Comparison of ENCODE assay signal across 9 cellular contexts in genomic region chr14:58297412-58297761, GRCh38. TPM values are rescaled to one million over a fixed set of nuclear protein-coding genes. Genes with fewer than 3 reads are reported as not detected.
A peak's percentile ranks its signal among the peaks of the same experiment; 100 is the strongest.
DNase-seq lines count a peak whose midpoint lies in the region; ATAC-seq and TF ChIP-seq lines count a peak whose summit lies in the region.
"Had no signal": no experiment of that assay in that cellular context is flagged by ENCODE, and none has a peak within 500 bp of the region (broad histone marks: within the 10 kb centered on the region; RNA-seq: fewer than 3 reads in every experiment).

No MANE protein-coding gene starts in this region.

- intact Hi-C loops in MCF 10A (cut with micrococcal nuclease), result loop anchor here (5.0 kb wide), 1 partner anchor 65 kb away; no protein-coding TSS in a partner anchor

- BruUV-seq in MCF 10A (replicated peaks; lab: Mats Ljungman, UMichigan), result TSS peak; percentile 61

- H3K27ac Mint-ChIP-seq in MCF 10A (ENCODE audit: low read depth, unreplicated experiment), result no peak overlapping the region
- H3K27ac Mint-ChIP-seq: T-cell had no signal

- ATAC-seq in HG02943 (IDR thresholded peaks at IDR 0.05; ENCODE audit: low read depth, unreplicated experiment), result peak; percentile 1

- H3K36me3 Mint-ChIP-seq in MCF 10A (ENCODE audit: insufficient read depth, unreplicated experiment), result peaks cover 42% of the 10 kb centered on the region

- peak overlapping the region; percentile 87 for H3K9ac ChIP-seq in ES-I3 (ENCODE audit: low read depth, low read length)
- H3K9ac ChIP-seq in mucosa of rectum (ENCODE audit: low read depth in 1 of 2, low read length in 2 of 2), result peak overlapping the region; percentile 91 to 98

- H3K27me3 ChIP-seq in mucosa of rectum (ENCODE audit: control insufficient read depth in 2 of 2, insufficient read depth in 2 of 2, low read length in 2 of 2), result no peaks in the 10 kb centered on the region

- TF ChIP-seq CTCF in MCF 10A (IDR thresholded peaks at IDR 0.05; ENCODE audit: unreplicated experiment), result no peak

- no peaks in the 10 kb centered on the region; the same call in 1 of the 2 replicates for H3K4me1 ChIP-seq in ES-I3 (ENCODE audit: insufficient read depth, low read length)
- H3K4me1 ChIP-seq in mucosa of rectum (ENCODE audit: control insufficient read depth in 2 of 2, insufficient read depth in 2 of 2, low read length in 2 of 2), result peaks cover 6 to 10% of the 10 kb centered on the region in 2 donors

- H3K4me3 ChIP-seq in mucosa of rectum (ENCODE audit: low read length in 2 of 2), result peak overlapping the region; percentile 99

- POLR2A ChIA-PET in MCF 10A (lab: Yijun Ruan, JAX), result interaction anchor here (0.9 to 5.5 kb wide), 28 partner anchors 10 to 1796 kb away, joined by 3 to 134 read pairs (median 9); partner anchors contain the start of genes ACTR10, AP5M1, EXOC5 and JKAMP

- H3K4me1 Mint-ChIP-seq in MCF 10A (ENCODE audit: insufficient read depth, unreplicated experiment), result peaks cover 3% of the 10 kb centered on the region

- no peak for DNase-seq in MCF 10A (ENCODE audit: unreplicated experiment)
- DNase-seq in NCI-H1092 (lab: John Stamatoyannopoulos, UW), result no peak
- DNase-seq in LoVo (ENCODE audit: low spot score), result no peak
- no peak for DNase-seq in SHP77 treated with DMSO at 0.1 percent for 48 hours (lab: John Stamatoyannopoulos, UW)
- no peak for DNase-seq in inferior parietal cortex (ENCODE audit: extremely low spot score)

- CTCF ChIA-PET in MCF 10A (lab: Yijun Ruan, JAX), result no interaction called here

- peaks cover 12% of the 10 kb centered on the region for H3K36me3 ChIP-seq in ES-I3 (ENCODE audit: insufficient read depth, low read length)
- H3K36me3 ChIP-seq in mucosa of rectum (ENCODE audit: control insufficient read depth in 2 of 2, insufficient read depth in 2 of 2, low read length in 2 of 2), result peaks cover 19 to 34% of the 10 kb centered on the region in 2 donors

- H3K4me3 Mint-ChIP-seq in MCF 10A (ENCODE audit: unreplicated experiment), result no peak overlapping the region
- H3K4me3 Mint-ChIP-seq: T-cell had no signal

- peak overlapping the region; percentile 97 to 100 for H3K27ac ChIP-seq in mucosa of rectum (ENCODE audit: low read depth in 2 of 2, low read length in 2 of 2)

- H3K9me3 ChIP-seq in ES-I3 (ENCODE audit: control insufficient read depth, insufficient read depth, low read length) (no peaks in the 10 kb centered on the region), mucosa of rectum (ENCODE audit: control insufficient read depth in 2 of 2, low read length in 2 of 2) (no peaks in the 10 kb centered on the region)

- H3K9me3 Mint-ChIP-seq in MCF 10A (ENCODE audit: unreplicated experiment), result no peaks in the 10 kb centered on the region
- H3K9me3 Mint-ChIP-seq: T-cell had no signal

- no peaks in the 10 kb centered on the region for H3K27me3 Mint-ChIP-seq in MCF 10A (ENCODE audit: insufficient read depth, unreplicated experiment)
- H3K27me3 Mint-ChIP-seq: T-cell had no signal

RNA-seq across cellular contexts. Expression of gene ARID4A, which starts 1.0 kb away (rescaled TPM):
- 18.2 and 19.0 TPM in 2 replicates for total RNA-seq in MCF 10A (2022)

RNA-seq across cellular contexts. Expression of gene PSMA3, which starts 52.7 kb away (rescaled TPM):
- total RNA-seq in MCF 10A (2022), result 203 and 239 TPM in 2 replicates
